Comparison of ENCODE assay signal across 19 cellular contexts in genomic region chrX:112834976-112835375, GRCh38.
"Had no signal": no experiment of that assay in that cellular context is flagged by ENCODE, and none has a peak within 500 bp of the region (broad histone marks: within the 10 kb centered on the region; RNA-seq: fewer than 3 reads in every experiment).

No MANE protein-coding gene starts in this region.

- ATAC-seq: esophagus mucosa, natural killer cell had no signal

- H3K9me3 ChIP-seq: right atrium auricular region, tibial nerve had no signal

- H3K36me3 Mint-ChIP-seq: natural killer cell had no signal

- H3K4me3 Mint-ChIP-seq: activated naive CD4-positive, alpha-beta T cell treated with anti-CD3 and anti-CD28 coated beads for 36 hours; natural killer cell had no signal

- H3K27ac ChIP-seq: right atrium auricular region, tibial nerve, VCaP had no signal

- FAIRE-seq: small intestine had no signal

- DNase-seq: activated CD4-positive, alpha-beta T cell treated with anti-CD3 and anti-CD28 coated beads for 1 hour; activated CD4-positive, alpha-beta T cell treated with anti-CD3 and anti-CD28 coated beads, Interleukin-2, amount 50 U/mL, for 4 hours; activated naive CD4-positive, alpha-beta T cell treated with anti-CD3 and anti-CD28 coated beads for 36 hours; activated T-cell treated with anti-CD3 and anti-CD28 coated beads for 4 hours; glutamatergic neuron; kidney glomerular epithelial cell; mesenchymal stem cell; natural killer cell; nucleus accumbens; posterior cingulate gyrus; small intestine; stimulated activated CD4-positive, alpha-beta T cell treated with anti-CD3 and anti-CD28 coated beads, Interleukin-4, amount 100 ng/mL, for 4 hours; stimulated activated CD8-positive, alpha-beta memory T cell treated with anti-CD3 and anti-CD28 coated beads, Interleukin-4, amount 100 ng/mL, for 48 hours; stimulated activated naive CD4-positive, alpha-beta T cell treated with Interleukin-2 at 50 U/mL for 16 hours; substantia nigra had no signal

- H3K27me3 ChIP-seq: right atrium auricular region had no signal

- H3K4me1 ChIP-seq: right atrium auricular region had no signal

- H3K36me3 ChIP-seq: right atrium auricular region, tibial nerve had no signal

- H3K4me3 ChIP-seq: right atrium auricular region, tibial nerve had no signal

- H3K9me3 Mint-ChIP-seq: activated naive CD4-positive, alpha-beta T cell treated with anti-CD3 and anti-CD28 coated beads for 36 hours; natural killer cell had no signal

- H3K27ac Mint-ChIP-seq: activated naive CD4-positive, alpha-beta T cell treated with anti-CD3 and anti-CD28 coated beads for 36 hours; natural killer cell had no signal
